8 cellular contexts compared by ENCODE assay signal in genomic region chr14:75279153-75279738, GRCh38. TPM values are rescaled to one million over a fixed set of nuclear protein-coding genes. Genes with fewer than 3 reads are reported as not detected.
A peak's percentile ranks its signal among the peaks of the same experiment; 100 is the strongest.
DNase-seq lines count a peak whose midpoint lies in the region; ATAC-seq and TF ChIP-seq lines count a peak whose summit lies in the region.

No MANE protein-coding gene starts in this region.

- no peaks in the 10 kb centered on the region for H3K79me1 ChIP-seq in H9 (ENCODE audit: insufficient read depth, low read depth, low read length, poor library complexity, severe bottlenecking)

- H3K79me2 ChIP-seq in H9 (ENCODE audit: insufficient read depth, low read length) (no peaks in the 10 kb centered on the region), OCI-LY7 (ENCODE audit: insufficient read depth, low read depth, low read length) (no peaks in the 10 kb centered on the region), neural progenitor cell (ENCODE audit: low read depth) (no peaks in the 10 kb centered on the region)

- H2BK120ac ChIP-seq in H9 (ENCODE audit: low read depth, low read length, poor library complexity, severe bottlenecking): no peak overlapping the region

- H3K9me3 Mint-ChIP-seq in H9 (peaks cover 0 to 3% of the 10 kb centered on the region in 2 experiments; a peak in 2 of 5 replicates), neural progenitor cell (no peaks in the 10 kb centered on the region)
- no peaks in the 10 kb centered on the region for H3K9me3 Mint-ChIP-seq in activated naive CD4-positive, alpha-beta T cell treated with anti-CD3 and anti-CD28 coated beads, Interleukin-2, amount 10 ng/mL, durations not matched to agents 7 days and 5 days

- no peak overlapping the region for H2BK5ac ChIP-seq in H9 (ENCODE audit: insufficient read length, low read length)

- H3T11ph ChIP-seq in H9 (ENCODE audit: low read length): no peak overlapping the region

- TF ChIP-seq CTCF in H9 (conservative IDR thresholded peaks at IDR 0.05) (no peak), OCI-LY7 (conservative IDR thresholded peaks at IDR 0.05; ENCODE audit: low read length) (no peak), gastroesophageal sphincter (IDR thresholded peaks at IDR 0.05) (no peak), neural progenitor cell (IDR thresholded peaks at IDR 0.05) (no peak), vagina (IDR thresholded peaks at IDR 0.05) (no peak)

- CTCF ChIA-PET in OCI-LY7 (lab: Charles Lee; ENCODE audit: unreplicated experiment): no interaction called here
- CTCF ChIA-PET in activated naive CD4-positive, alpha-beta T cell treated with anti-CD3 and anti-CD28 coated beads, Interleukin-2, amount 10 ng/mL, durations not matched to agents 7 days and 5 days (lab: Charles Lee): no interaction called here

- DNase-seq in H9: no peak
- no peak for DNase-seq in OCI-LY7 (ENCODE audit: low spot score)
- DNase-seq in activated naive CD4-positive, alpha-beta T cell treated with anti-CD3 and anti-CD28 coated beads, Interleukin-2, amount 10 ng/mL, durations not matched to agents 7 days and 5 days: peak; percentile 69
- peak; percentile 61 for DNase-seq in neural progenitor cell (ENCODE audit: low spot score)
- no peak for DNase-seq in vagina (ENCODE audit: extremely low spot score in 2 of 2)
- DNase-seq in A172 (ENCODE audit: low spot score): no peak

- H3K23ac ChIP-seq in H9 (ENCODE audit: insufficient read length, low read depth, low read length): no peak overlapping the region

- H3K4me1 Mint-ChIP-seq in H9: peaks cover 29 to 40% of the 10 kb centered on the region in 2 experiments
- H3K4me1 Mint-ChIP-seq in activated naive CD4-positive, alpha-beta T cell treated with anti-CD3 and anti-CD28 coated beads, Interleukin-2, amount 10 ng/mL, durations not matched to agents 7 days and 5 days: peaks cover 45% of the 10 kb centered on the region
- H3K4me1 Mint-ChIP-seq in neural progenitor cell: peaks cover 33% of the 10 kb centered on the region

- peaks cover 0 to 24% (median 0%) of the 10 kb centered on the region in 11 experiments; a peak in 7 of 22 replicates for H3K9me3 ChIP-seq in BLaER1 treated with 17β-estradiol and CSF1 and Interleukin-3, amounts not matched to agents 10 nM and 100 nM (replicated peaks in 1 of 11)
- H3K9me3 ChIP-seq in H9 (ENCODE audit: control insufficient read depth, low read depth, low read length) (no peaks in the 10 kb centered on the region), OCI-LY7 (ENCODE audit: low read length) (no peaks in the 10 kb centered on the region), gastroesophageal sphincter (no peaks in the 10 kb centered on the region), neural progenitor cell (ENCODE audit: low read depth) (no peaks in the 10 kb centered on the region), vagina (no peaks in the 10 kb centered on the region)

- no peak overlapping the region; the same call in 1 of the 2 replicates for H3K4ac ChIP-seq in H9 (ENCODE audit: low read depth, low read length)

- H3K27me3 Mint-ChIP-seq in H9 (ENCODE audit: low read depth) (peaks cover 57% of the 10 kb centered on the region), neural progenitor cell (ENCODE audit: insufficient read depth, low read depth) (peaks cover 37% of the 10 kb centered on the region)
- H3K27me3 Mint-ChIP-seq in activated naive CD4-positive, alpha-beta T cell treated with anti-CD3 and anti-CD28 coated beads, Interleukin-2, amount 10 ng/mL, durations not matched to agents 7 days and 5 days: peaks cover 97% of the 10 kb centered on the region

- H3K23me2 ChIP-seq in H9 (ENCODE audit: insufficient read length, low read depth, low read length, poor library complexity, severe bottlenecking): peaks cover 25% of the 10 kb centered on the region

- no CpG with 5 or more reads among the region's 38 CpGs for WGBS in H9 (ENCODE audit: extremely low coverage, insufficient read length, low lambda C conversion rate)
- 0 to 2% methylated on average over 10 to 15 of the region's 38 CpGs for WGBS in gastroesophageal sphincter (ENCODE audit: low coverage in 1 of 2), 2 donors

- peaks cover 17 to 30% (median 28%) of the 10 kb centered on the region in 3 experiments for H3K36me3 Mint-ChIP-seq in H9 (ENCODE audit: insufficient read depth in 1 of 3, low read depth in 3 of 3)
- peaks cover 7% of the 10 kb centered on the region for H3K36me3 Mint-ChIP-seq in activated naive CD4-positive, alpha-beta T cell treated with anti-CD3 and anti-CD28 coated beads, Interleukin-2, amount 10 ng/mL, durations not matched to agents 7 days and 5 days
- peaks cover 18% of the 10 kb centered on the region for H3K36me3 Mint-ChIP-seq in neural progenitor cell

- peaks cover 36% of the 10 kb centered on the region for H3F3A ChIP-seq in neural progenitor cell (ENCODE audit: low read depth)

- H2AFZ ChIP-seq in H9 (ENCODE audit: low read length) (no peak overlapping the region), OCI-LY7 (ENCODE audit: low read length) (peak overlapping the region; percentile 36; the same call in 1 of the 2 replicates), neural progenitor cell (replicated peaks) (no peak overlapping the region)

- no peak overlapping the region for H3K56ac ChIP-seq in H9 (ENCODE audit: insufficient read length, low read depth, low read length)

- TSS peak; percentile 55 for BruUV-seq in OCI-LY7 (replicated peaks; lab: Mats Ljungman, UMichigan)

- peak; percentile 91 for TF ChIP-seq EP300 in gastroesophageal sphincter (IDR thresholded peaks at IDR 0.05)

- H3K27me3 ChIP-seq in BLaER1 treated with 17β-estradiol and CSF1 and Interleukin-3, amounts not matched to agents 10 nM and 100 nM: peaks cover 0 to 55% (median 36%) of the 10 kb centered on the region in 11 experiments; a peak in 16 of 22 replicates
- H3K27me3 ChIP-seq in H9 (ENCODE audit: insufficient read depth, low read length) (no peaks in the 10 kb centered on the region; the same call in 1 of the 2 replicates), gastroesophageal sphincter (no peaks in the 10 kb centered on the region), neural progenitor cell (peaks cover 74% of the 10 kb centered on the region), vagina (no peaks in the 10 kb centered on the region)

- H3K27ac Mint-ChIP-seq in H9: peak overlapping the region in 1 of 3 experiments; percentile 100; a peak in 4 of 7 replicates
- H3K27ac Mint-ChIP-seq in activated naive CD4-positive, alpha-beta T cell treated with anti-CD3 and anti-CD28 coated beads, Interleukin-2, amount 10 ng/mL, durations not matched to agents 7 days and 5 days: peak overlapping the region; percentile 94
- peak overlapping the region; percentile 100 for H3K27ac Mint-ChIP-seq in neural progenitor cell

- TF ChIP-seq POLR2A in gastroesophageal sphincter (IDR thresholded peaks at IDR 0.05) (no peak), vagina (IDR thresholded peaks at IDR 0.05) (peak in 1 of 2 donors; percentile 19)

- H2AK5ac ChIP-seq in H9 (ENCODE audit: insufficient read length, low read length): no peak overlapping the region

- peaks cover 43 to 87% (median 75%) of the 10 kb centered on the region in 10 experiments for H3K4me1 ChIP-seq in BLaER1 treated with 17β-estradiol and CSF1 and Interleukin-3, amounts not matched to agents 10 nM and 100 nM
- H3K4me1 ChIP-seq in H9 (ENCODE audit: insufficient read depth, low read length): peaks cover 3% of the 10 kb centered on the region; the same call in 1 of the 2 replicates
- H3K4me1 ChIP-seq in OCI-LY7 (ENCODE audit: insufficient read depth, low read length, poor library complexity, severe bottlenecking): peaks cover 32% of the 10 kb centered on the region
- H3K4me1 ChIP-seq in gastroesophageal sphincter: peaks cover 3 to 60% (median 20%) of the 10 kb centered on the region in 3 donors
- H3K4me1 ChIP-seq in neural progenitor cell: peaks cover 13% of the 10 kb centered on the region
- peaks cover 46% of the 10 kb centered on the region for H3K4me1 ChIP-seq in vagina

- no peak overlapping the region for H4K5ac ChIP-seq in H9 (ENCODE audit: insufficient read length, low read depth, low read length)

- H3K9me2 ChIP-seq in OCI-LY7 (ENCODE audit: insufficient read depth, low read length): no peaks in the 10 kb centered on the region

- H4K8ac ChIP-seq in H9 (replicated peaks; ENCODE audit: insufficient read length, low read depth, low read length): no peak overlapping the region

- peak overlapping the region; percentile 95 to 100 (median 97) for H3K9ac ChIP-seq in BLaER1 treated with 17β-estradiol and CSF1 and Interleukin-3, amounts not matched to agents 10 nM and 100 nM
- peak overlapping the region; percentile 90 for H3K9ac ChIP-seq in H9 (ENCODE audit: extremely low read depth, insufficient read length, low read length)
- H3K9ac ChIP-seq in neural progenitor cell: peak overlapping the region; percentile 95

- peak overlapping the region; percentile 95 to 100 (median 98) for H3K27ac ChIP-seq in BLaER1 treated with 17β-estradiol and CSF1 and Interleukin-3, amounts not matched to agents 10 nM and 100 nM
- H3K27ac ChIP-seq in H9 (ENCODE audit: insufficient read length, low read depth, low read length) (no peak overlapping the region), OCI-LY7 (ENCODE audit: low read depth, low read length, poor library complexity, severe bottlenecking) (no peak overlapping the region), gastroesophageal sphincter (peak overlapping the region; percentile 97 to 99 (median 99)), neural progenitor cell (no peak overlapping the region), vagina (peak overlapping the region; percentile 99)

- no peak overlapping the region for H2BK12ac ChIP-seq in H9 (ENCODE audit: insufficient read length, low read depth, low read length)

- POLR2A ChIA-PET in OCI-LY7 (lab: Charles Lee): no interaction called here

- peak overlapping the region; percentile 99 for H3K14ac ChIP-seq in H9 (ENCODE audit: insufficient read depth, low read length)

- peak overlapping the region; percentile 78 to 99 (median 98) for H3K4me3 ChIP-seq in BLaER1 treated with 17β-estradiol and CSF1 and Interleukin-3, amounts not matched to agents 10 nM and 100 nM
- peak overlapping the region; percentile 68 for H3K4me3 ChIP-seq in OCI-LY7 (ENCODE audit: low read depth, low read length, poor library complexity, severe bottlenecking)
- H3K4me3 ChIP-seq in gastroesophageal sphincter: peak overlapping the region; percentile 46 to 71
- H3K4me3 ChIP-seq in neural progenitor cell: peak overlapping the region; percentile 64
- H3K4me3 ChIP-seq in vagina: peak overlapping the region; percentile 87 to 88

- ATAC-seq in gastroesophageal sphincter: no peak

- H2BK20ac ChIP-seq in H9 (ENCODE audit: low read depth, low read length, poor library complexity, severe bottlenecking): no peak overlapping the region

- H3K36me3 ChIP-seq in BLaER1 treated with 17β-estradiol and CSF1 and Interleukin-3, amounts not matched to agents 10 nM and 100 nM: peaks cover 21 to 39% (median 36%) of the 10 kb centered on the region in 11 experiments
- H3K36me3 ChIP-seq in OCI-LY7 (ENCODE audit: insufficient read depth, low read length) (no peaks in the 10 kb centered on the region), gastroesophageal sphincter (peaks cover 0 to 15% of the 10 kb centered on the region in 2 donors), neural progenitor cell (no peaks in the 10 kb centered on the region), vagina (peaks cover 0 to 17% of the 10 kb centered on the region in 2 donors)

- H4K20me1 ChIP-seq in BLaER1 treated with 17β-estradiol and CSF1 and Interleukin-3, amounts not matched to agents 10 nM and 100 nM: peaks cover 29 to 41% (median 32%) of the 10 kb centered on the region in 11 experiments
- H4K20me1 ChIP-seq in H9 (ENCODE audit: control insufficient read depth, insufficient read depth, insufficient read length): no peaks in the 10 kb centered on the region
- H4K20me1 ChIP-seq in OCI-LY7 (ENCODE audit: insufficient read depth, low read length): no peaks in the 10 kb centered on the region
- H4K20me1 ChIP-seq in neural progenitor cell (ENCODE audit: low read depth): peaks cover 25% of the 10 kb centered on the region

- intact Hi-C loops in OCI-LY7 (cut with micrococcal nuclease; ENCODE audit: unreplicated experiment): loop anchor here (5.0 kb wide), 1 partner anchor 102 kb away; the partner anchor contains the start of gene TMED10
- intact Hi-C loops in vagina (cut with DNase I): loop anchor here (2.0 kb wide), 1 partner anchor 16 kb away; no protein-coding TSS in a partner anchor

- no peak overlapping the region for H2BK15ac ChIP-seq in H9 (ENCODE audit: low read depth, low read length)

- peak overlapping the region; percentile 6 for H4K91ac ChIP-seq in H9 (ENCODE audit: insufficient read length, low read depth, low read length)

- peak overlapping the region; percentile 80 to 100 (median 99) for H3K4me2 ChIP-seq in BLaER1 treated with 17β-estradiol and CSF1 and Interleukin-3, amounts not matched to agents 10 nM and 100 nM
- H3K4me2 ChIP-seq in H9 (ENCODE audit: insufficient read depth, insufficient read length, low read length) (peak overlapping the region; percentile 73), OCI-LY7 (ENCODE audit: low read length) (peak overlapping the region; percentile 94), neural progenitor cell (peak overlapping the region; percentile 90)

- peak overlapping the region; percentile 98 for H3K18ac ChIP-seq in H9 (ENCODE audit: insufficient read length, low read depth, low read length)

- peak overlapping the region; percentile 90 to 96 for H3K4me3 Mint-ChIP-seq in H9
- peak overlapping the region; percentile 77 for H3K4me3 Mint-ChIP-seq in activated naive CD4-positive, alpha-beta T cell treated with anti-CD3 and anti-CD28 coated beads, Interleukin-2, amount 10 ng/mL, durations not matched to agents 7 days and 5 days
- H3K4me3 Mint-ChIP-seq in neural progenitor cell: peak overlapping the region; percentile 96

RNA-seq across cellular contexts. Expression of gene FOS, which starts 0.6 kb away (rescaled TPM):
- total RNA-seq in H9 (2021): 28.1 and 33.9 TPM in 2 replicates
- 12.4 and 16.9 TPM in 2 replicates for total RNA-seq in OCI-LY7 (2014; rRNA removed; shearing (Covaris generic))
- 3.3 and 4.6 TPM in 2 replicates for total RNA-seq in OCI-LY7 (2022)
- 100 to 1,000 TPM in 3 of 4 donors, 10 to 100 TPM in 1; 78.0 to 286 (median 179) TPM for total RNA-seq in gastroesophageal sphincter
- 32.9 and 98.6 TPM in 2 replicates for total RNA-seq in neural progenitor cell (ENCODE audit: low replicate concordance)
- 884 TPM for total RNA-seq in vagina
- total RNA-seq in A172 (2014; rRNA removed; shearing (Covaris generic)): 0.89 and 2.2 TPM in 2 replicates

Comparison
In these comparisons a context has a peak if more than half of its experiments do, and no peak if none do; other contexts are left out.
1. H3K27ac ChIP-seq: peak in BLaER1 treated with 17β-estradiol and CSF1 and Interleukin-3, amounts not matched to agents 10 nM and 100 nM (11 of 11), gastroesophageal sphincter (4 of 4) and vagina (single experiment); none in H9 (single experiment), OCI-LY7 (single experiment) and neural progenitor cell (single experiment).
2. DNase-seq: peak in activated naive CD4-positive, alpha-beta T cell treated with anti-CD3 and anti-CD28 coated beads, Interleukin-2, amount 10 ng/mL, durations not matched to agents 7 days and 5 days (single experiment) and neural progenitor cell (single experiment); none in H9 (single experiment), OCI-LY7 (single experiment), vagina (0 of 2) and A172 (single experiment).
3. Peak in every context shown above with its lines, with median percentiles within 50 percentile points of each other: H3K4me2 ChIP-seq, H3K4me3 ChIP-seq, H3K9ac ChIP-seq and H3K4me3 Mint-ChIP-seq.